Comparison of ENCODE assay signal across 19 cellular contexts in genomic region chr10:103783686-103784085, GRCh38.
DNase-seq lines count a peak whose midpoint lies in the region; ATAC-seq, FAIRE-seq and TF ChIP-seq lines count a peak whose summit lies in the region.
"Had no signal": no experiment of that assay in that cellular context is flagged by ENCODE, and none has a peak within 500 bp of the region (broad histone marks: within the 10 kb centered on the region; RNA-seq: fewer than 3 reads in every experiment).

No MANE protein-coding gene starts in this region.

- no peaks in the 10 kb centered on the region for H3K9me3 Mint-ChIP-seq in activated CD4-positive, alpha-beta T cell treated with anti-CD3 and anti-CD28 coated beads, Interleukin-2, amount 10 ng/mL, durations not matched to agents 24 days and 14 days

- H3K9ac ChIP-seq in SK-N-MC (ENCODE audit: insufficient read length) (no peak overlapping the region), keratinocyte (ENCODE audit: control insufficient read depth, extremely low read depth, insufficient read depth, low read length) (no peak overlapping the region)

- H3K27me3 Mint-ChIP-seq in activated CD4-positive, alpha-beta T cell treated with anti-CD3 and anti-CD28 coated beads, Interleukin-2, amount 10 ng/mL, durations not matched to agents 24 days and 14 days = peaks cover 20% of the 10 kb centered on the region

- no peak for ATAC-seq in GM21381 (IDR thresholded peaks at IDR 0.05; ENCODE audit: unreplicated experiment)
- ATAC-seq: A549, Right ventricle myocardium inferior had no signal

- H3K4me3 Mint-ChIP-seq in activated CD4-positive, alpha-beta T cell treated with anti-CD3 and anti-CD28 coated beads, Interleukin-2, amount 10 ng/mL, durations not matched to agents 24 days and 14 days = no peak overlapping the region
- H3K4me3 Mint-ChIP-seq: CD14-positive monocyte had no signal

- peak overlapping the region; percentile 3 for H3K27ac Mint-ChIP-seq in activated CD4-positive, alpha-beta T cell treated with anti-CD3 and anti-CD28 coated beads, Interleukin-2, amount 10 ng/mL, durations not matched to agents 24 days and 14 days

- peaks cover 12% of the 10 kb centered on the region for H3K9me1 ChIP-seq in keratinocyte (ENCODE audit: control insufficient read depth, extremely low read depth, insufficient read depth, low read length)

- H3K36me3 Mint-ChIP-seq in activated CD4-positive, alpha-beta T cell treated with anti-CD3 and anti-CD28 coated beads, Interleukin-2, amount 10 ng/mL, durations not matched to agents 24 days and 14 days (ENCODE audit: low read depth) = no peaks in the 10 kb centered on the region
- H3K36me3 Mint-ChIP-seq: CD14-positive monocyte had no signal

- no peak overlapping the region for H3K4me2 ChIP-seq in keratinocyte (ENCODE audit: control insufficient read depth, extremely low read depth, insufficient read depth, low read depth, low read length)
- H3K4me2 ChIP-seq: A549 had no signal

- H4K20me1 ChIP-seq in keratinocyte (ENCODE audit: control insufficient read depth, extremely low read depth, insufficient read depth, low read length) = peaks cover 21% of the 10 kb centered on the region

- dilution Hi-C loops in keratinocyte (cut with MboI; ENCODE audit: extremely low pct_ligation_motif_present, low sequenced_read_pairs) = no loop called here

- H3K4me3 ChIP-seq in SK-N-MC (no peak overlapping the region), keratinocyte (ENCODE audit: control insufficient read depth in 2 of 3, extremely low read depth in 1 of 3, insufficient read depth in 2 of 3, low read depth in 1 of 3, low read length in 3 of 3) (no peak overlapping the region), vagina (no peak overlapping the region), WERI-Rb-1 (ENCODE audit: low read depth, low read length) (no peak overlapping the region)
- H3K4me3 ChIP-seq: A549 had no signal

- no peak for TF ChIP-seq POLR2A in vagina (IDR thresholded peaks at IDR 0.05)

- H3K27me3 ChIP-seq in keratinocyte (ENCODE audit: control insufficient read depth, extremely low read depth, insufficient read depth, low read length) (no peaks in the 10 kb centered on the region), vagina (no peaks in the 10 kb centered on the region), WERI-Rb-1 (ENCODE audit: insufficient read depth, low read depth, severe bottlenecking) (no peaks in the 10 kb centered on the region)

- FAIRE-seq in keratinocyte (lab: Jason Lieb, UNC) = no peak
- FAIRE-seq: A549, G401.6 had no signal

- H3K4me1 ChIP-seq in keratinocyte (ENCODE audit: control insufficient read depth, extremely low read depth, insufficient read depth, low read length) = peaks cover 90% of the 10 kb centered on the region
- peaks cover 91% of the 10 kb centered on the region for H3K4me1 ChIP-seq in vagina

- intact Hi-C loops in activated CD4-positive, alpha-beta T cell treated with anti-CD3 and anti-CD28 coated beads, Interleukin-2, amount 10 ng/mL, durations not matched to agents 24 days and 14 days (cut with micrococcal nuclease) = no loop called here
- intact Hi-C loops in vagina (cut with DNase I) = no loop called here

- no peak for DNase-seq in activated CD4-positive, alpha-beta T cell treated with anti-CD3 and anti-CD28 coated beads, Interleukin-2, amount 10 ng/mL, durations not matched to agents 24 days and 14 days
- DNase-seq in activated CD4-positive, alpha-beta T cell treated with anti-CD3 and anti-CD28 coated beads for 1 hour = no peak
- no peak for DNase-seq in SK-N-MC (ENCODE audit: low read depth, low spot score)
- DNase-seq in keratinocyte (ENCODE audit: low read depth, low spot score) = no peak
- no peak for DNase-seq in vagina (ENCODE audit: extremely low spot score in 2 of 2)
- no peak for DNase-seq in stimulated activated CD8-positive, alpha-beta memory T cell treated with anti-CD3 and anti-CD28 coated beads, Interleukin-4, amount 100 ng/mL, for 48 hours
- no peak for DNase-seq in WERI-Rb-1
- DNase-seq: Caco-2; DMS79; GOT3; KBM-7; NCI-H1092 treated with DMSO at 0.1 percent for 48 hours; NCI-H2107; NK-92 treated with Interleukin-12 subunit alpha and Interleukin-12 subunit beta, amount 100 ng/mL, for 24 hours had no signal

- peaks cover 15% of the 10 kb centered on the region for H3K4me1 Mint-ChIP-seq in activated CD4-positive, alpha-beta T cell treated with anti-CD3 and anti-CD28 coated beads, Interleukin-2, amount 10 ng/mL, durations not matched to agents 24 days and 14 days

- H3K36me3 ChIP-seq in SK-N-MC (ENCODE audit: insufficient read depth, low read length) = no peaks in the 10 kb centered on the region
- peaks cover 21 to 41% of the 10 kb centered on the region in 2 experiments for H3K36me3 ChIP-seq in keratinocyte (ENCODE audit: control insufficient read depth in 2 of 2, extremely low read depth in 1 of 2, insufficient read depth in 2 of 2, low read length in 2 of 2)
- H3K36me3 ChIP-seq in vagina = no peaks in the 10 kb centered on the region
- H3K36me3 ChIP-seq in WERI-Rb-1 = no peaks in the 10 kb centered on the region; the same call in 1 of the 2 replicates

- TF ChIP-seq CTCF in keratinocyte (optimal IDR thresholded peaks at IDR 0.05 in 1 of 3, IDR thresholded peaks at IDR 0.05 in 1 of 3, conservative IDR thresholded peaks at IDR 0.05 in 1 of 3; ENCODE audit: extremely low read depth in 1 of 3, insufficient read depth in 2 of 3, low read length in 3 of 3) (no peak), vagina (IDR thresholded peaks at IDR 0.05) (no peak), WERI-Rb-1 (IDR thresholded peaks at IDR 0.05; ENCODE audit: low read depth, low read length) (no peak)

- H3K27ac ChIP-seq in SK-N-MC (peak overlapping the region; percentile 50; the same call in 1 of the 2 replicates), keratinocyte (ENCODE audit: control insufficient read depth, insufficient read depth, low read length) (peak overlapping the region; percentile 24), vagina (peak overlapping the region; percentile 17), WERI-Rb-1 (no peak overlapping the region)
- H3K27ac ChIP-seq: A549 had no signal

- peaks cover 73% of the 10 kb centered on the region for H3K79me2 ChIP-seq in keratinocyte (ENCODE audit: control insufficient read depth, insufficient read depth, low read length)

- no peaks in the 10 kb centered on the region for H3K9me3 ChIP-seq in SK-N-MC (ENCODE audit: low read depth, low read length)
- H3K9me3 ChIP-seq in keratinocyte (ENCODE audit: control insufficient read depth, low read depth, low read length) = no peaks in the 10 kb centered on the region
- no peaks in the 10 kb centered on the region for H3K9me3 ChIP-seq in vagina
- H3K9me3 ChIP-seq in WERI-Rb-1 (ENCODE audit: severe bottlenecking) = no peaks in the 10 kb centered on the region
- H3K9me3 ChIP-seq: Caco-2 had no signal

- no peak overlapping the region for H2AFZ ChIP-seq in keratinocyte (ENCODE audit: control insufficient read depth, low read length)
